Comparison of ENCODE assay signal across 1 cellular context in the genomic region with DNA sequence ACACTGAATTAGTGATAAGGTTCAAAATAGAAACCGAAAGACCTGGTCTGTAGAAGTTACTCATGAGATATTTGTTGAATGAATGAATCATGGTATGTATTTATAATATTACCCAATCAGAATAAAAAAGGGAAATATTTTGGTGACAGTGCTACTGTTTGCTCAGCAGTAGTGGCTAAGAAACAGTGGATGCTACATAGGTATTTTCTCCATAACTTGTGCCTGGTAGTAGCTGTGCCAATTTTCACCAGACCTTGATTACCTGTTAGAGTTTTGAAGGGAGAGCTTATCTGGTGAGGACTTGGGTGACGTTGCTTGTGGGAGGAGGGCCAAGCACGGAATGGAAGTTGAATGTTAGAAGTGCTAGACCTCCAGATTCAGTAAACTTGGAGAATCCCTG.
TF ChIP-seq lines count a peak whose summit lies in the region.

No MANE protein-coding gene starts in this region.

TF ChIP-seq in IMR-90, 13 proteins besides CTCF, POLR2A, EP300 and RAD21 (continued from another document):
- TF ChIP-seq, protein P1, sequence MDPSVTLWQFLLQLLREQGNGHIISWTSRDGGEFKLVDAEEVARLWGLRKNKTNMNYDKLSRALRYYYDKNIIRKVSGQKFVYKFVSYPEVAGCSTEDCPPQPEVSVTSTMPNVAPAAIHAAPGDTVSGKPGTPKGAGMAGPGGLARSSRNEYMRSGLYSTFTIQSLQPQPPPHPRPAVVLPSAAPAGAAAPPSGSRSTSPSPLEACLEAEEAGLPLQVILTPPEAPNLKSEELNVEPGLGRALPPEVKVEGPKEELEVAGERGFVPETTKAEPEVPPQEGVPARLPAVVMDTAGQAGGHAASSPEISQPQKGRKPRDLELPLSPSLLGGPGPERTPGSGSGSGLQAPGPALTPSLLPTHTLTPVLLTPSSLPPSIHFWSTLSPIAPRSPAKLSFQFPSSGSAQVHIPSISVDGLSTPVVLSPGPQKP (IDR thresholded peaks at IDR 0.05; ENCODE audit: borderline replicate concordance, low read depth, low read length) = no peak
- TF ChIP-seq RFX5 (IDR thresholded peaks at IDR 0.05; ENCODE audit: low read depth, low read length) (no peak), CEBPB (IDR thresholded peaks at IDR 0.05; ENCODE audit: low read depth, low read length) (peak; percentile 87), FOS (IDR thresholded peaks at IDR 0.05; ENCODE audit: low read depth, low read length) (peak; percentile 56; the same call in 1 of the 2 replicates)
TF ChIP-seq in IMR-90: peak in this region for 4.
